Comparison of ENCODE assay signal across 3 cellular contexts in genomic region chr4:22062676-22063075, GRCh38.
"Had no signal": no experiment of that assay in that cellular context is flagged by ENCODE, and none has a peak within 500 bp of the region (broad histone marks: within the 10 kb centered on the region; RNA-seq: fewer than 3 reads in every experiment).

No MANE protein-coding gene starts in this region.

- DNase-seq: GDM1, GF-D8 had no signal

- H3K4me3 ChIP-seq: GM12878 had no signal
